Comparison of ENCODE assay signal across 25 cellular contexts in the genomic region with DNA sequence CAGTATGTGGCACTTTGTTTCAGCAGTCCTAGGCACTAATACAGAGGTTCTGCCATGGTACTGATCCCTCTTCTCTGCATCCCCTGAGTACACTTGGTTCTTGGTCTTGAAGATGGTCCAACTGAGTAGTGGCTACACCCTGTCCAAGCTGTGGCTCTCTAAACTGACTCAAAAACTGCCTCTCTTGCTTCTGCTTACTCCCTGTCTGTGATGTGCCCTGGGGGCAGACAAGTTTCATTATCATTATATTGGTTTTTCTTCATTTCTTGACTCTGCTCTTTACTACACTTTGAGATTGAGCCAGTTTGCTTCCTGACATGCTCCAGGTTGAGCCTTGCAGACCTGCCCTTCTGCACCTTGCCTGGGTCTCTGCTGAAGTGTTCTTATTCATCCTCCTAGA. TPM values are rescaled to one million over a fixed set of nuclear protein-coding genes. Genes with fewer than 3 reads are reported as not detected.
A peak's percentile ranks its signal among the peaks of the same experiment; 100 is the strongest.
DNase-seq lines count a peak whose midpoint lies in the region; ATAC-seq, FAIRE-seq and TF ChIP-seq lines count a peak whose summit lies in the region.
"Had no signal": no experiment of that assay in that cellular context is flagged by ENCODE, and none has a peak within 500 bp of the region (broad histone marks: within the 10 kb centered on the region; RNA-seq: fewer than 3 reads in every experiment).

No MANE protein-coding gene starts in this region.

- H3K4me3 Mint-ChIP-seq in stimulated activated memory B cell treated with anti-CD40 and anti-IgM and Interleukin-4, amounts not matched to agents 10 μg/mL and 1 μg/mL and 100 μg/mL, for 72 hours = no peak overlapping the region
- H3K4me3 Mint-ChIP-seq in activated T-cell treated with anti-CD3 and anti-CD28 coated beads, Interleukin-2, amount 50 U/mL, for 72 hours = no peak overlapping the region
- H3K4me3 Mint-ChIP-seq: neural progenitor cell; stimulated activated effector memory CD8-positive, alpha-beta T cell treated with anti-CD3 and anti-CD28 coated beads, Interleukin-12 subunit alpha, Interleukin-12 subunit beta, amount 100 ng/mL, for 72 hours; T-helper 2 cell treated with Interferon-gamma antibody and Interleukin-4, amounts not matched to agents 5 μg/mL and 100 μg/mL, for 36 hours had no signal

- peak overlapping the region; percentile 18 for H3K27ac ChIP-seq in cardiac muscle cell
- H3K27ac ChIP-seq: BLaER1, neural progenitor cell, SJSA1, spleen had no signal

- H3K27ac Mint-ChIP-seq in stimulated activated memory B cell treated with anti-CD40 and anti-IgM and Interleukin-4, amounts not matched to agents 10 μg/mL and 1 μg/mL and 100 μg/mL, for 72 hours = no peak overlapping the region
- H3K27ac Mint-ChIP-seq in activated T-cell treated with anti-CD3 and anti-CD28 coated beads, Interleukin-2, amount 50 U/mL, for 72 hours = no peak overlapping the region
- H3K27ac Mint-ChIP-seq: neural progenitor cell; stimulated activated effector memory CD8-positive, alpha-beta T cell treated with anti-CD3 and anti-CD28 coated beads, Interleukin-12 subunit alpha, Interleukin-12 subunit beta, amount 100 ng/mL, for 72 hours; T-helper 2 cell treated with Interferon-gamma antibody and Interleukin-4, amounts not matched to agents 5 μg/mL and 100 μg/mL, for 36 hours had no signal

- DNase-seq in cardiac muscle cell (ENCODE audit: low read depth in 1 of 2, low spot score in 1 of 2) (no peak), Right ventricle myocardium superior (no peak), HTR-8/SVneo (ENCODE audit: insufficient read length, low spot score) (no peak), NCI-H2029 treated with DMSO at 0.1 percent for 48 hours (lab: John Stamatoyannopoulos, UW) (no peak)
- no peak for DNase-seq in activated T-cell treated with anti-CD3 and anti-CD28 coated beads, Interleukin-2, amount 50 U/mL, for 72 hours
- DNase-seq: 8988T; activated CD4-positive, CD25-positive, alpha-beta regulatory T cell; activated effector memory CD4-positive, alpha-beta T cell treated with anti-CD3 and anti-CD28 coated beads, Interleukin-2, amount 50 U/mL, for 16 hours; amniotic stem cell; effector CD8-positive, alpha-beta T cell; GF-D8; hippocampal formation; midbrain; NCI-H1694; NCI-H446; spleen had no signal

- H3K4me3 ChIP-seq in cardiac muscle cell = no peak overlapping the region
- H3K4me3 ChIP-seq: BLaER1, neural progenitor cell, SJSA1, spleen had no signal

- H3K36me3 ChIP-seq in cardiac muscle cell = no peaks in the 10 kb centered on the region
- H3K36me3 ChIP-seq: BLaER1, neural progenitor cell, SJSA1, spleen had no signal

- H3K36me3 Mint-ChIP-seq in stimulated activated memory B cell treated with anti-CD40 and anti-IgM and Interleukin-4, amounts not matched to agents 10 μg/mL and 1 μg/mL and 100 μg/mL, for 72 hours = no peaks in the 10 kb centered on the region
- H3K36me3 Mint-ChIP-seq in activated T-cell treated with anti-CD3 and anti-CD28 coated beads, Interleukin-2, amount 50 U/mL, for 72 hours (ENCODE audit: insufficient read depth in 2 of 2) = no peaks in the 10 kb centered on the region
- H3K36me3 Mint-ChIP-seq: neural progenitor cell; stimulated activated effector memory CD8-positive, alpha-beta T cell treated with anti-CD3 and anti-CD28 coated beads, Interleukin-12 subunit alpha, Interleukin-12 subunit beta, amount 100 ng/mL, for 72 hours had no signal

- peak; percentile 28 for FAIRE-seq in HTR-8/SVneo (lab: Jason Lieb, UNC)

- H3K27me3 Mint-ChIP-seq in stimulated activated memory B cell treated with anti-CD40 and anti-IgM and Interleukin-4, amounts not matched to agents 10 μg/mL and 1 μg/mL and 100 μg/mL, for 72 hours = peaks cover 9% of the 10 kb centered on the region
- H3K27me3 Mint-ChIP-seq in activated T-cell treated with anti-CD3 and anti-CD28 coated beads, Interleukin-2, amount 50 U/mL, for 72 hours (ENCODE audit: low read depth) = peaks cover 7% of the 10 kb centered on the region

- H3K9me3 Mint-ChIP-seq in stimulated activated memory B cell treated with anti-CD40 and anti-IgM and Interleukin-4, amounts not matched to agents 10 μg/mL and 1 μg/mL and 100 μg/mL, for 72 hours = no peaks in the 10 kb centered on the region
- no peaks in the 10 kb centered on the region for H3K9me3 Mint-ChIP-seq in activated T-cell treated with anti-CD3 and anti-CD28 coated beads, Interleukin-2, amount 50 U/mL, for 72 hours
- H3K9me3 Mint-ChIP-seq: neural progenitor cell; stimulated activated effector memory CD8-positive, alpha-beta T cell treated with anti-CD3 and anti-CD28 coated beads, Interleukin-12 subunit alpha, Interleukin-12 subunit beta, amount 100 ng/mL, for 72 hours; T-helper 2 cell treated with Interferon-gamma antibody and Interleukin-4, amounts not matched to agents 5 μg/mL and 100 μg/mL, for 36 hours had no signal

- TF ChIP-seq CTCF in cardiac muscle cell (IDR thresholded peaks at IDR 0.05; ENCODE audit: low read depth, low read length) = no peak

- no peaks in the 10 kb centered on the region for H3K9me3 ChIP-seq in cardiac muscle cell (ENCODE audit: low read depth)
- H3K9me3 ChIP-seq: BLaER1, SJSA1, spleen had no signal

- peaks cover 70% of the 10 kb centered on the region for H3K4me1 ChIP-seq in cardiac muscle cell (ENCODE audit: low read depth)
- H3K4me1 ChIP-seq: BLaER1, neural progenitor cell, SJSA1, spleen had no signal

- intact Hi-C loops in Right ventricle myocardium superior (cut with DNase I) = no loop called here

- H3K27me3 ChIP-seq in cardiac muscle cell = no peaks in the 10 kb centered on the region
- H3K27me3 ChIP-seq: BLaER1, neural progenitor cell had no signal

- H3K4me1 Mint-ChIP-seq in stimulated activated memory B cell treated with anti-CD40 and anti-IgM and Interleukin-4, amounts not matched to agents 10 μg/mL and 1 μg/mL and 100 μg/mL, for 72 hours = no peaks in the 10 kb centered on the region
- H3K4me1 Mint-ChIP-seq in activated T-cell treated with anti-CD3 and anti-CD28 coated beads, Interleukin-2, amount 50 U/mL, for 72 hours (ENCODE audit: low read depth) = no peaks in the 10 kb centered on the region
- H3K4me1 Mint-ChIP-seq: stimulated activated effector memory CD8-positive, alpha-beta T cell treated with anti-CD3 and anti-CD28 coated beads, Interleukin-12 subunit alpha, Interleukin-12 subunit beta, amount 100 ng/mL, for 72 hours had no signal

- ATAC-seq in Right ventricle myocardium superior (ENCODE audit: poor library complexity) (no peak), HG02642 (IDR thresholded peaks at IDR 0.05; ENCODE audit: poor library complexity, unreplicated experiment) (peak; percentile 44), GM19455 (IDR thresholded peaks at IDR 0.05; ENCODE audit: unreplicated experiment) (no peak)
- peak; percentile 18 for ATAC-seq in stimulated activated memory B cell treated with anti-CD40 and anti-IgM and Interleukin-4, amounts not matched to agents 10 μg/mL and 1 μg/mL and 100 μg/mL, for 72 hours
- ATAC-seq in activated T-cell treated with anti-CD3 and anti-CD28 coated beads, Interleukin-2, amount 50 U/mL, for 72 hours (replicated peaks in 1 of 2) = no peak
- ATAC-seq: stimulated activated effector memory CD8-positive, alpha-beta T cell treated with anti-CD3 and anti-CD28 coated beads, Interleukin-12 subunit alpha, Interleukin-12 subunit beta, amount 100 ng/mL, for 72 hours had no signal

RNA-seq across cellular contexts. Expression of a gene that starts 18.9 kb away (rescaled TPM):
- total RNA-seq in cardiac muscle cell = 36.0 and 41.1 TPM in 2 replicates
- polyA plus RNA-seq in cardiac muscle cell = 41.7 and 53.6 TPM in 2 replicates
- 34.1 TPM for total RNA-seq in Right ventricle myocardium superior
- total RNA-seq in activated T-cell treated with anti-CD3 and anti-CD28 coated beads, Interleukin-2, amount 50 U/mL, for 72 hours = 1 to 10 TPM in 1 of 2 donors, under 1 TPM in 1; 0.07 to 1.5 TPM
- total RNA-seq: activated CD8-positive, alpha-beta memory T cell treated with anti-CD3 and anti-CD28 coated beads for 36 hours; SJSA1 had no signal

Comparison
In these comparisons a context has a peak if more than half of its experiments do, and no peak if none do; other contexts are left out.
1. ATAC-seq: peak in HG02642 (single experiment) and stimulated activated memory B cell treated with anti-CD40 and anti-IgM and Interleukin-4, amounts not matched to agents 10 μg/mL and 1 μg/mL and 100 μg/mL, for 72 hours (single experiment); none in Right ventricle myocardium superior (single experiment), GM19455 (single experiment) and activated T-cell treated with anti-CD3 and anti-CD28 coated beads, Interleukin-2, amount 50 U/mL, for 72 hours (0 of 2).
2. RNA of a gene that starts 18.9 kb away (total RNA-seq): 36.0 to 41.1 TPM in cardiac muscle cell and 34.1 TPM in Right ventricle myocardium superior (single experiment); 0.07 to 1.5 TPM in activated T-cell treated with anti-CD3 and anti-CD28 coated beads, Interleukin-2, amount 50 U/mL, for 72 hours; every median in the first group is over 10 times any median in the second.